ENCODE assay signal across 11 cellular contexts in genomic region chr1:29711582-29712274, GRCh38.
DNase-seq lines count a peak whose midpoint lies in the region; ATAC-seq, FAIRE-seq and TF ChIP-seq lines count a peak whose summit lies in the region.
"Had no signal": no experiment of that assay in that cellular context is flagged by ENCODE, and none has a peak within 500 bp of the region (broad histone marks: within the 10 kb centered on the region; RNA-seq: fewer than 3 reads in every experiment).

No MANE protein-coding gene starts in this region.

- H3K4me1 ChIP-seq in astrocyte (ENCODE audit: insufficient read depth, low read length): peaks cover 46% of the 10 kb centered on the region
- H3K4me1 ChIP-seq in HepG2 (ENCODE audit: insufficient read depth, low read length): no peaks in the 10 kb centered on the region
- H3K4me1 ChIP-seq in endodermal cell (ENCODE audit: control insufficient read depth, insufficient read depth, low read length): no peaks in the 10 kb centered on the region

- no peaks in the 10 kb centered on the region for H4K20me1 ChIP-seq in astrocyte (ENCODE audit: insufficient read depth, low read length)
- H4K20me1 ChIP-seq in HepG2 (ENCODE audit: insufficient read depth, low read length): no peaks in the 10 kb centered on the region

- H2AFZ ChIP-seq in astrocyte (ENCODE audit: low read depth, low read length) (no peak overlapping the region), HepG2 (ENCODE audit: low read length) (no peak overlapping the region)

- H3K36me3 ChIP-seq in astrocyte (ENCODE audit: insufficient read depth, low read length) (no peaks in the 10 kb centered on the region), HepG2 (replicated peaks in 1 of 2; ENCODE audit: control insufficient read depth in 1 of 2, insufficient read depth in 2 of 2, low read length in 2 of 2) (no peaks in the 10 kb centered on the region), endodermal cell (ENCODE audit: control insufficient read depth, insufficient read depth, low read length) (no peaks in the 10 kb centered on the region)

- H3K9me3 Mint-ChIP-seq in astrocyte (ENCODE audit: unreplicated experiment) (peaks cover 13% of the 10 kb centered on the region), endodermal cell (peaks cover 13% of the 10 kb centered on the region)

- intact Hi-C loops in HepG2 (cut with micrococcal nuclease; ENCODE audit: unreplicated experiment): no loop called here

- WGBS in HepG2 (ENCODE audit: low lambda C conversion rate): 2% methylated on average over 7 of the region's 7 CpGs
- 78 to 92% methylated on average over 7 of the region's 7 CpGs for WGBS in endodermal cell (ENCODE audit: insufficient coverage in 1 of 2, insufficient read length in 1 of 2), 2 experiments

- no peak overlapping the region for H3K4me3 Mint-ChIP-seq in astrocyte (ENCODE audit: unreplicated experiment)
- no peak overlapping the region for H3K4me3 Mint-ChIP-seq in endodermal cell

- H3K27me3 ChIP-seq in astrocyte (ENCODE audit: insufficient read depth, low read length) (no peaks in the 10 kb centered on the region), HepG2 (ENCODE audit: control insufficient read depth in 1 of 2, insufficient read depth in 2 of 2, low read length in 2 of 2) (peaks cover 0 to 3% of the 10 kb centered on the region in 2 experiments; a peak in 1 of 5 replicates), endodermal cell (ENCODE audit: control insufficient read depth, insufficient read depth, low read length, poor library complexity, severe bottlenecking) (no peaks in the 10 kb centered on the region)

- H3K27ac Mint-ChIP-seq in astrocyte (ENCODE audit: unreplicated experiment) (peak overlapping the region; percentile 23), endodermal cell (no peak overlapping the region)

- H3K4me3 ChIP-seq in astrocyte (ENCODE audit: insufficient read depth, low read depth, low read length): no peak overlapping the region
- H3K4me3 ChIP-seq in HepG2 (replicated peaks in 1 of 3; ENCODE audit: insufficient read depth in 1 of 3, low read depth in 2 of 3, low read length in 3 of 3): no peak overlapping the region
- no peak overlapping the region for H3K4me3 ChIP-seq in endodermal cell (ENCODE audit: low read length)

- CTCF ChIA-PET in HepG2 (lab: Yijun Ruan, JAX; ENCODE audit: low intra/inter-chr PET ratio, low total read pairs): no interaction called here

- in situ Hi-C loops in HepG2 (cut with HindIII; ENCODE audit: extremely low pct_ligation_motif_present, low pct_unique_long_range_greater_than_20kb): no loop called here

- TF ChIP-seq RAD21 in HepG2 (CRISPR knock-in tag; IDR thresholded peaks at IDR 0.05): no peak

- no peak for TF ChIP-seq EP300 in HepG2 (IDR thresholded peaks at IDR 0.05; ENCODE audit: low read depth in 2 of 2, low read length in 2 of 2)
- no peak for TF ChIP-seq EP300 in HepG2 (CRISPR knock-in tag; IDR thresholded peaks at IDR 0.05; ENCODE audit: borderline replicate concordance)

- H3K4me1 Mint-ChIP-seq in astrocyte (ENCODE audit: low read depth, unreplicated experiment) (peaks cover 33% of the 10 kb centered on the region), endodermal cell (peaks cover 3% of the 10 kb centered on the region)

- no peaks in the 10 kb centered on the region for H3K79me2 ChIP-seq in astrocyte (ENCODE audit: insufficient read depth, low read length)
- H3K79me2 ChIP-seq in HepG2 (ENCODE audit: insufficient read depth, low read length): no peaks in the 10 kb centered on the region

- H3K9ac ChIP-seq in astrocyte (ENCODE audit: low read length): peak overlapping the region; percentile 48
- H3K9ac ChIP-seq in HepG2 (ENCODE audit: insufficient read depth, low read depth, low read length): no peak overlapping the region
- H3K9ac ChIP-seq in endodermal cell (ENCODE audit: extremely low read depth, low read length, poor library complexity, severe bottlenecking): no peak overlapping the region

- no peak for TF ChIP-seq CTCF in astrocyte (IDR thresholded peaks at IDR 0.05; ENCODE audit: insufficient read depth, low read depth, low read length)
- no peak for TF ChIP-seq CTCF in HepG2 (CRISPR knock-in tag; IDR thresholded peaks at IDR 0.05)
- TF ChIP-seq CTCF in endodermal cell (conservative IDR thresholded peaks at IDR 0.05): no peak

- POLR2A ChIA-PET in HepG2 (lab: Yijun Ruan, JAX): no interaction called here

- no peaks in the 10 kb centered on the region for H3K9me3 ChIP-seq in astrocyte (ENCODE audit: insufficient read depth, low read depth, low read length)
- H3K9me3 ChIP-seq in HepG2 (ENCODE audit: low read length): no peaks in the 10 kb centered on the region; the same call in 1 of the 2 replicates
- H3K9me3 ChIP-seq in endodermal cell (ENCODE audit: control insufficient read depth, low read length): peaks cover 10% of the 10 kb centered on the region

- no peak for TF ChIP-seq POLR2A in HepG2 (IDR thresholded peaks at IDR 0.05; ENCODE audit: insufficient read depth in 1 of 2, low read depth in 2 of 2, low read length in 2 of 2)
- no peak for TF ChIP-seq POLR2A in GM18505 (IDR thresholded peaks at IDR 0.05; ENCODE audit: borderline replicate concordance, extremely low read depth, insufficient read depth, insufficient read length)

- H3K36me3 Mint-ChIP-seq in astrocyte (ENCODE audit: low read depth, unreplicated experiment) (no peaks in the 10 kb centered on the region), endodermal cell (ENCODE audit: low read depth) (no peaks in the 10 kb centered on the region)

- H3K27me3 Mint-ChIP-seq in astrocyte (ENCODE audit: low read depth, unreplicated experiment): peaks cover 11% of the 10 kb centered on the region
- H3K27me3 Mint-ChIP-seq in endodermal cell (ENCODE audit: insufficient read depth): peaks cover 3% of the 10 kb centered on the region

- DNase-seq in activated CD4-positive, alpha-beta T cell treated with anti-CD3 and anti-CD28 coated beads for 48 hours: peak; percentile 62
- DNase-seq in activated CD4-positive, alpha-beta T cell treated with anti-CD3 and anti-CD28 coated beads, Interleukin-2, amount 50 U/mL, for 4 hours: no peak
- DNase-seq in astrocyte (ENCODE audit: low read depth) (peak; percentile 94), renal cortical epithelial cell (ENCODE audit: low read depth) (peak; percentile 98), HepG2 (ENCODE audit: low spot score) (no peak), endodermal cell (no peak)
- DNase-seq: foreskin melanocyte, NCI-H82 had no signal

- H3K4me2 ChIP-seq in astrocyte (ENCODE audit: low read length) (peak overlapping the region; percentile 69), HepG2 (ENCODE audit: low read depth, low read length) (no peak overlapping the region)

- peak; percentile 44 for ATAC-seq in HG03432 (IDR thresholded peaks at IDR 0.05; ENCODE audit: unreplicated experiment)
- no peak for ATAC-seq in HepG2
- no peak for ATAC-seq in GM18505 (IDR thresholded peaks at IDR 0.05; ENCODE audit: unreplicated experiment)

- no TSS peak for BruUV-seq in HepG2 (replicated peaks; lab: Mats Ljungman, UMichigan)

- FAIRE-seq in astrocyte (lab: Jason Lieb, UNC) (peak; percentile 26), HepG2 (lab: Jason Lieb, UNC) (no peak)

- H3K27ac ChIP-seq in astrocyte (ENCODE audit: low read depth, low read length): peak overlapping the region; percentile 52
- H3K27ac ChIP-seq in HepG2 (ENCODE audit: extremely low read length, insufficient read depth, low read length): no peak overlapping the region
- H3K27ac ChIP-seq in endodermal cell (ENCODE audit: low read depth, low read length): no peak overlapping the region
- H3K27ac ChIP-seq: HL-60 had no signal

TF ChIP-seq in HepG2, 621 proteins besides CTCF, POLR2A, EP300 and RAD21:
- TF ChIP-seq ZNF234 (CRISPR knock-in tag; conservative IDR thresholded peaks at IDR 0.05) (no peak), NCOA2 (CRISPR knock-in tag; IDR thresholded peaks at IDR 0.05) (no peak), TEAD3 (CRISPR knock-in tag; optimal IDR thresholded peaks at IDR 0.05; ENCODE audit: borderline replicate concordance) (no peak), ZNF460 (CRISPR knock-in tag; IDR thresholded peaks at IDR 0.05; ENCODE audit: borderline replicate concordance) (no peak), ZNF101 (CRISPR knock-in tag; IDR thresholded peaks at IDR 0.05; ENCODE audit: borderline replicate concordance, low read depth) (no peak), GLI4 (CRISPR knock-in tag; IDR thresholded peaks at IDR 0.05; ENCODE audit: borderline replicate concordance) (no peak), ATF4 (CRISPR knock-in tag; IDR thresholded peaks at IDR 0.05) (no peak), ZSCAN9 (CRISPR knock-in tag; IDR thresholded peaks at IDR 0.05; ENCODE audit: borderline replicate concordance) (no peak)
TF ChIP-seq in HepG2: peak in this region for 0.

Comparison
In these comparisons a context has a peak if more than half of its experiments do, and no peak if none do; other contexts are left out.
1. DNase-seq: peak in activated CD4-positive, alpha-beta T cell treated with anti-CD3 and anti-CD28 coated beads for 48 hours (single experiment), astrocyte (single experiment) and renal cortical epithelial cell (single experiment); none in activated CD4-positive, alpha-beta T cell treated with anti-CD3 and anti-CD28 coated beads, Interleukin-2, amount 50 U/mL, for 4 hours (0 of 2), HepG2 (single experiment) and endodermal cell (single experiment).